In genomic region chr16:79876332-79876730, GRCh38 we compare ENCODE assay signal across 28 cellular contexts.
DNase-seq lines count a peak whose midpoint lies in the region; ATAC-seq, FAIRE-seq and TF ChIP-seq lines count a peak whose summit lies in the region.
"Had no signal": no experiment of that assay in that cellular context is flagged by ENCODE, and none has a peak within 500 bp of the region (broad histone marks: within the 10 kb centered on the region; RNA-seq: fewer than 3 reads in every experiment).

No MANE protein-coding gene starts in this region.

- H3K79me1 ChIP-seq in H1 (ENCODE audit: low read depth, low read length) = no peaks in the 10 kb centered on the region

- no peak overlapping the region for H3K23ac ChIP-seq in H1 (ENCODE audit: insufficient read length)

- H3K36me3 Mint-ChIP-seq in Calu3 (ENCODE audit: insufficient read depth, unreplicated experiment) = no peaks in the 10 kb centered on the region
- H3K36me3 Mint-ChIP-seq: CD8-positive, alpha-beta T cell; naive B cell; type B pancreatic cell had no signal

- H3K27me3 ChIP-seq in H1 (replicated peaks in 1 of 4; ENCODE audit: control insufficient read depth in 3 of 4, extremely low read depth in 1 of 4, insufficient read depth in 3 of 4, low read length in 3 of 4) (no peaks in the 10 kb centered on the region), smooth muscle cell (ENCODE audit: low read depth) (no peaks in the 10 kb centered on the region)
- H3K27me3 ChIP-seq: ovary, sigmoid colon, SJCRH30 had no signal

- no peak overlapping the region for H3K14ac ChIP-seq in H1 (ENCODE audit: insufficient read length)

- CTCF ChIA-PET in H1 (lab: Charles Lee; ENCODE audit: partially characterized antibody) (interaction anchor here (0.6 kb wide), 1 partner anchor 9 kb away, joined by 4 read pairs; no protein-coding TSS in a partner anchor), Calu3 (lab: Charles Lee) (no interaction called here)

- ATAC-seq in GM18519 (IDR thresholded peaks at IDR 0.05; ENCODE audit: low FRiP score, unreplicated experiment) (peak; percentile 43), GM21723 (IDR thresholded peaks at IDR 0.05; ENCODE audit: unreplicated experiment) (peak; percentile 83), HG03045 (IDR thresholded peaks at IDR 0.05; ENCODE audit: unreplicated experiment) (peak; percentile 77)
- ATAC-seq: CD8-positive, alpha-beta T cell; stimulated activated naive CD8-positive, alpha-beta T cell treated with anti-CD3 and anti-CD28 coated beads, Interleukin-15, Interleukin-2, amounts not matched to agents 100 U/mL and 50 U/mL, for 24 hours had no signal

- H3K79me2 ChIP-seq in H1 (ENCODE audit: control insufficient read depth in 1 of 2, insufficient read depth in 2 of 2, low read length in 2 of 2) (no peaks in the 10 kb centered on the region), smooth muscle cell (ENCODE audit: low read depth) (no peaks in the 10 kb centered on the region)

- BruUV-seq in Calu3 (replicated peaks; lab: Mats Ljungman, UMichigan) = no TSS peak

- H4K91ac ChIP-seq in H1 (replicated peaks; ENCODE audit: insufficient read length, low read length) = no peak overlapping the region

- H3K4ac ChIP-seq in H1 (replicated peaks; ENCODE audit: insufficient read length, low read depth, low read length) = no peak overlapping the region

- no peaks in the 10 kb centered on the region; a peak in 2 of 7 replicates for H3K4me1 ChIP-seq in H1 (replicated peaks in 1 of 4; ENCODE audit: control insufficient read depth in 3 of 4, insufficient read depth in 4 of 4, low read length in 3 of 4)
- no peaks in the 10 kb centered on the region for H3K4me1 ChIP-seq in smooth muscle cell (ENCODE audit: low read depth)
- H3K4me1 ChIP-seq: sigmoid colon, SJCRH30 had no signal

- H3K4me2 ChIP-seq in H1 (ENCODE audit: insufficient read depth in 1 of 2, low read depth in 2 of 2, low read length in 2 of 2) (no peak overlapping the region), smooth muscle cell (no peak overlapping the region)

- no peak overlapping the region for H3K4me3 Mint-ChIP-seq in Calu3 (ENCODE audit: low read depth, unreplicated experiment)
- H3K4me3 Mint-ChIP-seq: CD8-positive, alpha-beta T cell; central memory CD8-positive, alpha-beta T cell; naive B cell; type B pancreatic cell had no signal

- intact Hi-C loops in Calu3 (cut with micrococcal nuclease; ENCODE audit: unreplicated experiment) = no loop called here

- H2BK20ac ChIP-seq in H1 (ENCODE audit: low read length) = no peak overlapping the region

- no peak overlapping the region for H4K8ac ChIP-seq in H1 (ENCODE audit: extremely low read depth, insufficient read depth, low read length)

- no peak overlapping the region for H3K56ac ChIP-seq in H1 (replicated peaks; ENCODE audit: insufficient read length, low read depth, low read length)

- H3K18ac ChIP-seq in H1 (ENCODE audit: extremely low read depth, low read length) = no peak overlapping the region

- H3K23me2 ChIP-seq in H1 (ENCODE audit: low read depth, low read length) = peaks cover 3% of the 10 kb centered on the region; the same call in 1 of the 2 replicates

- H2AK5ac ChIP-seq in H1 (ENCODE audit: low read depth, low read length) = no peak overlapping the region

- H2BK5ac ChIP-seq in H1 (ENCODE audit: low read depth, low read length) = no peak overlapping the region

- H2BK12ac ChIP-seq in H1 (ENCODE audit: low read depth, low read length) = no peak overlapping the region

- H3K9me3 ChIP-seq in H1 (ENCODE audit: insufficient read depth in 2 of 2, low read depth in 1 of 2, low read length in 1 of 2) (no peaks in the 10 kb centered on the region), smooth muscle cell (replicated peaks; ENCODE audit: low read depth) (no peaks in the 10 kb centered on the region)
- H3K9me3 ChIP-seq: ovary, sigmoid colon, SJCRH30 had no signal

- no peaks in the 10 kb centered on the region for H3K4me1 Mint-ChIP-seq in Calu3 (ENCODE audit: low read depth, unreplicated experiment)
- H3K4me1 Mint-ChIP-seq: central memory CD8-positive, alpha-beta T cell; naive B cell had no signal

- H3K9ac ChIP-seq in H1 (replicated peaks in 1 of 4; ENCODE audit: extremely low read depth in 1 of 4, low read depth in 3 of 4, low read length in 3 of 4) (no peak overlapping the region), smooth muscle cell (ENCODE audit: low read depth) (no peak overlapping the region)

- WGBS in H1 (ENCODE audit: extremely low coverage in 1 of 2, insufficient coverage in 1 of 2, insufficient read length in 1 of 2, insufficient replicate concordance in 2 of 2, low coverage in 1 of 2, low lambda C conversion rate in 2 of 2, missing lambda C conversion rate in 1 of 2), 2 experiments = 90% methylated on average over 3 of the region's 3 CpGs; no CpG with 5 or more reads in 1 of the 2 experiments
- 92% methylated on average over 3 of the region's 3 CpGs for WGBS in smooth muscle cell (ENCODE audit: low lambda C conversion rate)

- TF ChIP-seq EP300 in H1 (IDR thresholded peaks at IDR 0.05; ENCODE audit: borderline replicate concordance in 1 of 2, low read depth in 2 of 2, low read length in 2 of 2) = no peak

- no peak overlapping the region for H4K5ac ChIP-seq in H1 (ENCODE audit: insufficient read length, low read depth, low read length)

- H2AFZ ChIP-seq in H1 (ENCODE audit: low read length) = peak overlapping the region; percentile 67; the same call in 1 of the 2 replicates
- H2AFZ ChIP-seq in smooth muscle cell (ENCODE audit: low read depth) = no peak overlapping the region

- TF ChIP-seq RAD21 in H1 (IDR thresholded peaks at IDR 0.05 in 1 of 2, conservative IDR thresholded peaks at IDR 0.05 in 1 of 2; ENCODE audit: low read depth in 2 of 2, low read length in 2 of 2) = no peak

- POLR2A ChIA-PET in H1 (lab: Charles Lee; ENCODE audit: partially characterized antibody) = no interaction called here

- H3K27me3 Mint-ChIP-seq in Calu3 (ENCODE audit: unreplicated experiment) = no peaks in the 10 kb centered on the region

- TF ChIP-seq CTCF in H1 (IDR thresholded peaks at IDR 0.05; ENCODE audit: control extremely low read depth in 1 of 3, insufficient read depth in 1 of 3, low read depth in 1 of 3, low read length in 3 of 3) (no peak), Calu3 (IDR thresholded peaks at IDR 0.05; ENCODE audit: unreplicated experiment) (no peak), smooth muscle cell (IDR thresholded peaks at IDR 0.05; ENCODE audit: borderline replicate concordance, insufficient read depth, poor library complexity, severe bottlenecking) (no peak)

- H2BK15ac ChIP-seq in H1 (ENCODE audit: low read length) = no peak overlapping the region

- no peak for TF ChIP-seq POLR2A in H1 (IDR thresholded peaks at IDR 0.05; ENCODE audit: control extremely low read depth in 1 of 2, low read depth in 2 of 2, low read length in 2 of 2)

- H3K36me3 ChIP-seq in H1 (ENCODE audit: control insufficient read depth in 2 of 4, insufficient read depth in 4 of 4, low read length in 3 of 4) (no peaks in the 10 kb centered on the region), smooth muscle cell (ENCODE audit: low read depth) (no peaks in the 10 kb centered on the region)
- H3K36me3 ChIP-seq: ovary, sigmoid colon, SJCRH30 had no signal

- H3F3A ChIP-seq in smooth muscle cell (ENCODE audit: low read depth) = no peaks in the 10 kb centered on the region

- no peak overlapping the region for H3K27ac ChIP-seq in H1 (ENCODE audit: low read depth, low read length)
- H3K27ac ChIP-seq in smooth muscle cell (ENCODE audit: low read depth) = no peak overlapping the region
- H3K27ac ChIP-seq: ovary, sigmoid colon, SJCRH30, VCaP had no signal

- no peak for FAIRE-seq in H1 (lab: Jason Lieb, UNC)
- FAIRE-seq: frontal cortex had no signal

- H3K9me3 Mint-ChIP-seq in Calu3 (ENCODE audit: low read depth, unreplicated experiment) = peaks cover 7% of the 10 kb centered on the region
- H3K9me3 Mint-ChIP-seq: CD8-positive, alpha-beta T cell; central memory CD8-positive, alpha-beta T cell; naive B cell; type B pancreatic cell had no signal

- DNase-seq in H1 (ENCODE audit: low read depth in 1 of 2, low spot score in 2 of 2) (no peak), Calu3 (no peak), smooth muscle cell (lab: John Stamatoyannopoulos, UW; ENCODE audit: unreplicated experiment) (no peak), AG08396 (ENCODE audit: low spot score) (no peak), NCI-H128 (lab: John Stamatoyannopoulos, UW; ENCODE audit: unreplicated experiment) (no peak)
- DNase-seq: activated naive CD4-positive, alpha-beta T cell treated with Interleukin-2 at 50 U/mL for 16 hours; anterior cingulate cortex; CD8-positive, alpha-beta T cell; DMS79 treated with DMSO at 0.1 percent for 48 hours; GOT3; mesenchymal stem cell; naive B cell; NCI-H1436; NCI-H2171; NCI-H748 treated with DMSO at 0.1 percent for 48 hours; OCI-M1; ovary; sigmoid colon; SJCRH30; stimulated activated naive CD8-positive, alpha-beta T cell treated with anti-CD3 and anti-CD28 coated beads, Interleukin-15, Interleukin-2, amounts not matched to agents 100 U/mL and 50 U/mL, for 24 hours; T-helper 2 cell had no signal

- no peak overlapping the region for H3K4me3 ChIP-seq in H1 (ENCODE audit: extremely low read depth in 1 of 4, insufficient read depth in 2 of 4, low read depth in 3 of 4, low read length in 4 of 4)
- no peak overlapping the region for H3K4me3 ChIP-seq in smooth muscle cell
- H3K4me3 ChIP-seq: ovary, sigmoid colon, SJCRH30 had no signal

- no peak overlapping the region for H3K27ac Mint-ChIP-seq in Calu3 (ENCODE audit: unreplicated experiment)
- H3K27ac Mint-ChIP-seq: CD8-positive, alpha-beta T cell; naive B cell; type B pancreatic cell had no signal

- no peak overlapping the region for H2BK120ac ChIP-seq in H1 (replicated peaks; ENCODE audit: low read depth, low read length)

- H4K20me1 ChIP-seq in H1 (replicated peaks in 1 of 2; ENCODE audit: control insufficient read depth in 1 of 2, insufficient read depth in 2 of 2, low read length in 2 of 2) (no peaks in the 10 kb centered on the region), smooth muscle cell (ENCODE audit: low read depth) (no peaks in the 10 kb centered on the region)

TF ChIP-seq in H1, 55 proteins besides CTCF, POLR2A, EP300 and RAD21 (continues in another document):
- TF ChIP-seq CREB1 (IDR thresholded peaks at IDR 0.05) = no peak
- TF ChIP-seq YY1 (IDR thresholded peaks at IDR 0.05; ENCODE audit: low read depth, low read length) = no peak
- no peak for TF ChIP-seq SAP30 (IDR thresholded peaks at IDR 0.05; ENCODE audit: insufficient read depth, insufficient replicate concordance, low read length)
- TF ChIP-seq ATF2 (IDR thresholded peaks at IDR 0.05; ENCODE audit: low read length) = no peak
